ENCODE assay signal across 2 cellular contexts in the genomic region with DNA sequence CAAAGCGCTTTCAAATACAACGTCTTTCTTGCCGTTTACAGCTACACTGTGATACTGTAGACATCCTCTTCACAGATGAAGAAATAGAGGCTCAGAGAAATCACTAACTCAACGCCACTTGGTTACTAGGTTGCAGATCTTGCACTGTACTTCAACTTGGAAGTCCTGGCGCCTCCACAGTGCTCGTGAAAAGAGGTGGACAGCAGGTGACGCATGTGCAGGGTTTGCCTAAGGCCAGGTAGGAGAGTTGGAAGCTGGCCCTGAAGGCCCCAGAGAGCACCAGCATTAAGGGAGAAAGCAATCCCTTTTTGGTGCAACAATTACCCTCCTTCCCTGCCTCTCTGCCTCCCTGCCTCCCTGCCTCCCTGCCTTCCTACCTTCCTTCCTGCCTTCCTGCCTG.
TF ChIP-seq lines count a peak whose summit lies in the region.

No MANE protein-coding gene starts in this region.

TF ChIP-seq in HepG2, 621 proteins besides CTCF, POLR2A, EP300 and RAD21:
- no peak for TF ChIP-seq ZNF713 (CRISPR knock-in tag; IDR thresholded peaks at IDR 0.05)
- TF ChIP-seq, protein P1, sequence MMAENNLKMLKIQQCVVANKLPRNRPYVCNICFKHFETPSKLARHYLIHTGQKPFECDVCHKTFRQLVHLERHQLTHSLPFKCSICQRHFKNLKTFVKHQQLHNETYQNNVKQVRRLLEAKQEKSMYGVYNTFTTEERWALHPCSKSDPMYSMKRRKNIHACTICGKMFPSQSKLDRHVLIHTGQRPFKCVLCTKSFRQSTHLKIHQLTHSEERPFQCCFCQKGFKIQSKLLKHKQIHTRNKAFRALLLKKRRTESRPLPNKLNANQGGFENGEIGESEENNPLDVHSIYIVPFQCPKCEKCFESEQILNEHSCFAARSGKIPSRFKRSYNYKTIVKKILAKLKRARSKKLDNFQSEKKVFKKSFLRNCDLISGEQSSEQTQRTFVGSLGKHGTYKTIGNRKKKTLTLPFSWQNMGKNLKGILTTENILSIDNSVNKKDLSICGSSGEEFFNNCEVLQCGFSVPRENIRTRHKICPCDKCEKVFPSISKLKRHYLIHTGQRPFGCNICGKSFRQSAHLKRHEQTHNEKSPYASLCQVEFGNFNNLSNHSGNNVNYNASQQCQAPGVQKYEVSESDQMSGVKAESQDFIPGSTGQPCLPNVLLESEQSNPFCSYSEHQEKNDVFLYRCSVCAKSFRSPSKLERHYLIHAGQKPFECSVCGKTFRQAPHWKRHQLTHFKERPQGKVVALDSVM (CRISPR knock-in tag; IDR thresholded peaks at IDR 0.05): peak; percentile 39; the same call in 1 of the 2 replicates

TF ChIP-seq in SK-N-SH, 30 proteins besides CTCF, POLR2A, EP300 and RAD21:
- TF ChIP-seq POLR2AphosphoS5 (IDR thresholded peaks at IDR 0.05; ENCODE audit: low read depth, low read length): no peak
- TF ChIP-seq YY1 (IDR thresholded peaks at IDR 0.05; ENCODE audit: low read depth): no peak
- no peak for TF ChIP-seq GABPA (IDR thresholded peaks at IDR 0.05; ENCODE audit: low read depth)
- TF ChIP-seq TCF12 (IDR thresholded peaks at IDR 0.05): no peak
- TF ChIP-seq JUND (IDR thresholded peaks at IDR 0.05): no peak
- no peak for TF ChIP-seq CHD2 (IDR thresholded peaks at IDR 0.05; ENCODE audit: low read length, partially characterized antibody)
- TF ChIP-seq, protein P2, sequence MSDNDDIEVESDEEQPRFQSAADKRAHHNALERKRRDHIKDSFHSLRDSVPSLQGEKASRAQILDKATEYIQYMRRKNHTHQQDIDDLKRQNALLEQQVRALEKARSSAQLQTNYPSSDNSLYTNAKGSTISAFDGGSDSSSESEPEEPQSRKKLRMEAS (IDR thresholded peaks at IDR 0.05; ENCODE audit: low read depth): no peak
- TF ChIP-seq, protein P3, sequence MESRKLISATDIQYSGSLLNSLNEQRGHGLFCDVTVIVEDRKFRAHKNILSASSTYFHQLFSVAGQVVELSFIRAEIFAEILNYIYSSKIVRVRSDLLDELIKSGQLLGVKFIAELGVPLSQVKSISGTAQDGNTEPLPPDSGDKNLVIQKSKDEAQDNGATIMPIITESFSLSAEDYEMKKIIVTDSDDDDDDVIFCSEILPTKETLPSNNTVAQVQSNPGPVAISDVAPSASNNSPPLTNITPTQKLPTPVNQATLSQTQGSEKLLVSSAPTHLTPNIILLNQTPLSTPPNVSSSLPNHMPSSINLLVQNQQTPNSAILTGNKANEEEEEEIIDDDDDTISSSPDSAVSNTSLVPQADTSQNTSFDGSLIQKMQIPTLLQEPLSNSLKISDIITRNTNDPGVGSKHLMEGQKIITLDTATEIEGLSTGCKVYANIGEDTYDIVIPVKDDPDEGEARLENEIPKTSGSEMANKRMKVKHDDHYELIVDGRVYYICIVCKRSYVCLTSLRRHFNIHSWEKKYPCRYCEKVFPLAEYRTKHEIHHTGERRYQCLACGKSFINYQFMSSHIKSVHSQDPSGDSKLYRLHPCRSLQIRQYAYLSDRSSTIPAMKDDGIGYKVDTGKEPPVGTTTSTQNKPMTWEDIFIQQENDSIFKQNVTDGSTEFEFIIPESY (IDR thresholded peaks at IDR 0.05; ENCODE audit: borderline replicate concordance, low read depth): no peak
- no peak for TF ChIP-seq RFX5 (IDR thresholded peaks at IDR 0.05; ENCODE audit: low read length)
- TF ChIP-seq FOSL2 (IDR thresholded peaks at IDR 0.05; ENCODE audit: borderline replicate concordance, low read depth): no peak
- no peak for TF ChIP-seq NRF1 (IDR thresholded peaks at IDR 0.05; ENCODE audit: low read depth, low read length)
- no peak for TF ChIP-seq FOXJ3 (CRISPR knock-in tag; IDR thresholded peaks at IDR 0.05)
- TF ChIP-seq MEF2A (IDR thresholded peaks at IDR 0.05; ENCODE audit: borderline replicate concordance, low read depth): no peak
